Comparison of ENCODE assay signal across 22 cellular contexts in the genomic region with DNA sequence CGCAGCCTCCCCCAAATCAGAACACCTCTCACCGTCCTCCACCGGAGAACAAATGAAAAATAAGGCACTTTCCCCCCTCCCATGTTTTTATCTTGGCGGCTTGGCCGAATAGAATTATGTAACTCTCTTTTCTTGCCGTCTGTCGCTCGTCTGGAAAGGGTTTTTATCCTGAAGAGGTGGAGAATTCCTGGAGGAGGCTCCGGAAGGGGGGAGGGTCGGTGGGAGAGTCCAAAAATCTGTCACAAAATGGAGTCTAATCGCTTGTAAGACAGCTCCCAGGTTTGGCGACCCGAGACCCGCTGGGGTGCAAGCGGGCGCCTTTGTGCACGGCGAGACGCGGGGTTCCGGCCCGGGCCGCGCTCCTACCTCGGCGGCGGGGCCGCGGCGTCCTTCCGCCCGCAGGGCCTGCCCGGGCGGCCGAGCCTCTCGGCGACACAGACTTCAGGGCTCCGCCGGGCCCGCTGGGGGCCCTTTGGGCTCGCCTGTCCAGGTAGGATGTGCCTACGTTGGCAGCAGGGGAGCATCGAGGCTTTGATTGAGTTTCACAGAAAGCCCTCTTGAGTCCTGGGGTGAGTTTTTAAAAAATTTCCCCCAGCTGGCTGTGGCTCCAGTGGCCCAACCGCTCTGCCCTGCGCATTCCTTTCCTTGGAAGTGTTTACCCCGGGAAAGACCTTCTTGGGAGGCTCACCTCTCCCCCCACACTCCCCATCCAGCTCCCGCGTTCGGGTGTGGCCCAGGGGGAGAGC. TPM values are rescaled to one million over a fixed set of nuclear protein-coding genes. Genes with fewer than 3 reads are reported as not detected.
A peak's percentile ranks its signal among the peaks of the same experiment; 100 is the strongest.
DNase-seq lines count a peak whose midpoint lies in the region; ATAC-seq, FAIRE-seq and TF ChIP-seq lines count a peak whose summit lies in the region.
"Had no signal": no experiment of that assay in that cellular context is flagged by ENCODE, and none has a peak within 500 bp of the region (broad histone marks: within the 10 kb centered on the region; RNA-seq: fewer than 3 reads in every experiment).

No MANE protein-coding gene starts in this region.

- H3K4me1 Mint-ChIP-seq in glutamatergic neuron (ENCODE audit: low read depth, unreplicated experiment), result peaks cover 13% of the 10 kb centered on the region
- peaks cover 19% of the 10 kb centered on the region for H3K4me1 Mint-ChIP-seq in neural crest cell
- H3K4me1 Mint-ChIP-seq: activated T-helper 17 cell treated with anti-CD3 and anti-CD28 coated beads, Interleukin-2, amount 50 U/mL, for 72 hours had no signal

- no peaks in the 10 kb centered on the region for H3K36me3 ChIP-seq in HUES48 (ENCODE audit: control insufficient read depth, insufficient read depth, low read length)
- H3K36me3 ChIP-seq: adrenal gland had no signal

- H3K27ac Mint-ChIP-seq in glutamatergic neuron (ENCODE audit: unreplicated experiment), result no peak overlapping the region
- H3K27ac Mint-ChIP-seq in neural crest cell (ENCODE audit: unreplicated experiment), result no peak overlapping the region
- H3K27ac Mint-ChIP-seq: activated CD8-positive, alpha-beta T cell treated with anti-CD3 and anti-CD28 coated beads for 36 hours; activated T-helper 17 cell treated with anti-CD3 and anti-CD28 coated beads, Interleukin-2, amount 50 U/mL, for 72 hours; natural killer cell treated with Interleukin-12 subunit alpha and Interleukin-12 subunit beta and Interleukin-15 and Interleukin-18, amount 100 ng/mL, for 72 hours had no signal

- H3K9me3 ChIP-seq in HUES48 (ENCODE audit: control insufficient read depth, insufficient read depth, low read length), result no peaks in the 10 kb centered on the region
- H3K9me3 ChIP-seq: adrenal gland had no signal

- no peaks in the 10 kb centered on the region for H3K36me3 Mint-ChIP-seq in glutamatergic neuron (ENCODE audit: unreplicated experiment)
- no peaks in the 10 kb centered on the region for H3K36me3 Mint-ChIP-seq in neural crest cell (ENCODE audit: low read depth)
- H3K36me3 Mint-ChIP-seq: natural killer cell treated with Interleukin-12 subunit alpha and Interleukin-12 subunit beta and Interleukin-15 and Interleukin-18, amount 100 ng/mL, for 72 hours had no signal

- no peak for ATAC-seq in HG03378 (IDR thresholded peaks at IDR 0.05; ENCODE audit: unreplicated experiment)
- ATAC-seq: activated CD8-positive, alpha-beta T cell treated with anti-CD3 and anti-CD28 coated beads for 36 hours; activated T-helper 17 cell treated with anti-CD3 and anti-CD28 coated beads, Interleukin-2, amount 50 U/mL, for 72 hours; natural killer cell treated with Interleukin-12 subunit alpha and Interleukin-12 subunit beta and Interleukin-15 and Interleukin-18, amount 100 ng/mL, for 72 hours; Panc1 had no signal

- no peak for FAIRE-seq in D721Med (lab: Jason Lieb, UNC)

- H3K4me3 Mint-ChIP-seq in glutamatergic neuron (ENCODE audit: unreplicated experiment), result no peak overlapping the region
- H3K4me3 Mint-ChIP-seq in neural crest cell, result peak overlapping the region; percentile 61
- H3K4me3 Mint-ChIP-seq: activated CD8-positive, alpha-beta T cell treated with anti-CD3 and anti-CD28 coated beads for 36 hours; activated T-helper 17 cell treated with anti-CD3 and anti-CD28 coated beads, Interleukin-2, amount 50 U/mL, for 72 hours; natural killer cell treated with Interleukin-12 subunit alpha and Interleukin-12 subunit beta and Interleukin-15 and Interleukin-18, amount 100 ng/mL, for 72 hours had no signal

- peak overlapping the region; percentile 32; the same call in 1 of the 2 replicates for H3K4me3 ChIP-seq in HUES48 (ENCODE audit: low read depth, low read length)
- H3K4me3 ChIP-seq: adrenal gland, lung had no signal

- H3K9ac ChIP-seq in HUES48 (ENCODE audit: low read depth, low read length), result no peak overlapping the region

- TF ChIP-seq CTCF in D721Med (IDR thresholded peaks at IDR 0.05; ENCODE audit: insufficient read depth, missing control alignments) (no peak), glutamatergic neuron (IDR thresholded peaks at IDR 0.05; ENCODE audit: partially characterized antibody, unreplicated experiment) (no peak), neural crest cell (conservative IDR thresholded peaks at IDR 0.05) (no peak)

- H3K27me3 Mint-ChIP-seq in glutamatergic neuron (ENCODE audit: unreplicated experiment), result peaks cover 56% of the 10 kb centered on the region
- peaks cover 92% of the 10 kb centered on the region for H3K27me3 Mint-ChIP-seq in neural crest cell (ENCODE audit: low read depth)

- peaks cover 98% of the 10 kb centered on the region for H3K27me3 ChIP-seq in HUES48 (ENCODE audit: control insufficient read depth, insufficient read depth, low read length)

- no peak overlapping the region for H3K27ac ChIP-seq in HUES48 (ENCODE audit: low read depth, low read length)
- H3K27ac ChIP-seq: adrenal gland had no signal

- H3K4me1 ChIP-seq in HUES48 (ENCODE audit: control insufficient read depth, insufficient read depth, low read length), result peaks cover 52% of the 10 kb centered on the region
- H3K4me1 ChIP-seq: adrenal gland had no signal

- H3K9me3 Mint-ChIP-seq in glutamatergic neuron (ENCODE audit: unreplicated experiment), result peaks cover 6% of the 10 kb centered on the region
- no peaks in the 10 kb centered on the region for H3K9me3 Mint-ChIP-seq in neural crest cell
- H3K9me3 Mint-ChIP-seq: activated CD8-positive, alpha-beta T cell treated with anti-CD3 and anti-CD28 coated beads for 36 hours; activated T-helper 17 cell treated with anti-CD3 and anti-CD28 coated beads, Interleukin-2, amount 50 U/mL, for 72 hours; natural killer cell treated with Interleukin-12 subunit alpha and Interleukin-12 subunit beta and Interleukin-15 and Interleukin-18, amount 100 ng/mL, for 72 hours had no signal

- peak; percentile 12 for DNase-seq in D721Med (ENCODE audit: insufficient read length, low spot score)
- DNase-seq in glutamatergic neuron, result peak; percentile 37
- DNase-seq in neural crest cell (ENCODE audit: low read depth, low spot score), result no peak
- no peak for DNase-seq in KG1 (lab: John Stamatoyannopoulos, UW)
- no peak for DNase-seq in SKM-1 treated with dmso at 0.1 percent for 144 hours (lab: John Stamatoyannopoulos, UW; ENCODE audit: unreplicated experiment)
- no peak for DNase-seq in NCI-H2227 treated with DMSO at 0.1 percent for 48 hours (lab: John Stamatoyannopoulos, UW)
- DNase-seq: activated CD8-positive, alpha-beta T cell treated with anti-CD3 and anti-CD28 coated beads for 36 hours; adrenal gland; central memory CD4-positive, alpha-beta T cell; foreskin fibroblast; GDM1; HCEC 1CT; NCI-H1048; NCI-H2081 treated with DMSO at 0.1 percent for 48 hours; SW 1271 had no signal

RNA-seq across cellular contexts. Expression of gene LMX1B, which starts 5.0 kb away (rescaled TPM):
- total RNA-seq in glutamatergic neuron (ENCODE audit: unreplicated experiment), result 0.27 TPM
- 6.9 and 10.5 TPM in 2 replicates for total RNA-seq in neural crest cell
- total RNA-seq: activated CD8-positive, alpha-beta T cell treated with anti-CD3 and anti-CD28 coated beads for 36 hours; activated T-helper 17 cell treated with anti-CD3 and anti-CD28 coated beads, Interleukin-2, amount 50 U/mL, for 72 hours; natural killer cell treated with Interleukin-12 subunit alpha and Interleukin-12 subunit beta and Interleukin-15 and Interleukin-18, amount 100 ng/mL, for 72 hours; renal cortical epithelial cell had no signal

Comparison
In these comparisons a context has a peak if more than half of its experiments do, and no peak if none do; other contexts are left out.
1. DNase-seq: peak in D721Med (single experiment) and glutamatergic neuron (single experiment); none in neural crest cell (single experiment), KG1 (single experiment), SKM-1 treated with dmso at 0.1 percent for 144 hours (single experiment) and NCI-H2227 treated with DMSO at 0.1 percent for 48 hours (single experiment).